Comparison of ENCODE assay signal across 8 cellular contexts in genomic region chr1:115706774-115707425, GRCh38.
DNase-seq lines count a peak whose midpoint lies in the region; ATAC-seq and TF ChIP-seq lines count a peak whose summit lies in the region.

No MANE protein-coding gene starts in this region.

- TF ChIP-seq CTCF in WTC11 (IDR thresholded peaks at IDR 0.05): peak; percentile 75
- TF ChIP-seq CTCF in stomach (IDR thresholded peaks at IDR 0.05): peak in 4 of 7 experiments; percentile 48 to 74 (median 62)

- H3K27me3 ChIP-seq in CD4-positive, alpha-beta memory T cell (ENCODE audit: insufficient read depth, low read length): no peaks in the 10 kb centered on the region
- H3K27me3 ChIP-seq in stomach: no peaks in the 10 kb centered on the region

- peaks cover 0 to 2% (median 0%) of the 10 kb centered on the region in 8 donors for H3K9me3 Mint-ChIP-seq in CD4-positive, alpha-beta memory T cell
- H3K9me3 Mint-ChIP-seq in WTC11: no peaks in the 10 kb centered on the region

- POLR2A ChIA-PET in CD4-positive, alpha-beta memory T cell (lab: Charles Lee; ENCODE audit: partially characterized antibody): no interaction called here
- POLR2A ChIA-PET in WTC11 (lab: Charles Lee): interaction anchor here (0.6 kb wide), 1 partner anchor 18 kb away, joined by 3 read pairs; no protein-coding TSS in a partner anchor

- H3K4me1 ChIP-seq in CD4-positive, alpha-beta memory T cell (ENCODE audit: insufficient read depth, low read length): no peaks in the 10 kb centered on the region
- peaks cover 0 to 12% (median 11%) of the 10 kb centered on the region in 4 donors for H3K4me1 ChIP-seq in stomach

- H3K27ac ChIP-seq in CD4-positive, alpha-beta memory T cell (ENCODE audit: low read depth, low read length): no peak overlapping the region
- H3K27ac ChIP-seq in stomach: no peak overlapping the region

- no peaks in the 10 kb centered on the region for H3K36me3 ChIP-seq in CD4-positive, alpha-beta memory T cell (ENCODE audit: insufficient read depth, low read length)
- peaks cover 0 to 8% (median 0%) of the 10 kb centered on the region in 4 donors for H3K36me3 ChIP-seq in stomach

- peaks cover 7 to 24% of the 10 kb centered on the region in 2 donors for H3K27me3 Mint-ChIP-seq in CD4-positive, alpha-beta memory T cell
- no peaks in the 10 kb centered on the region for H3K27me3 Mint-ChIP-seq in WTC11 (ENCODE audit: low read depth)

- no peaks in the 10 kb centered on the region for H3K36me3 Mint-ChIP-seq in CD4-positive, alpha-beta memory T cell
- H3K36me3 Mint-ChIP-seq in WTC11: no peaks in the 10 kb centered on the region

- TF ChIP-seq POLR2A in stomach (IDR thresholded peaks at IDR 0.05): no peak

- intact Hi-C loops in CD4-positive, alpha-beta memory T cell (cut with micrococcal nuclease): loop anchor here (1.0 kb wide), 1 partner anchor 99 kb away; no protein-coding TSS in a partner anchor
- intact Hi-C loops in stomach (cut with DNase I; ENCODE audit: low total_unique reads): loop anchor here (10.0 kb wide), 1 partner anchor 92 kb away; no protein-coding TSS in a partner anchor

- no peak overlapping the region for H3K4me3 Mint-ChIP-seq in CD4-positive, alpha-beta memory T cell
- no peak overlapping the region for H3K4me3 Mint-ChIP-seq in WTC11

- WGBS in stomach, 5 donors: 28 to 48% (median 37%) methylated on average over 6 to 7 of the region's 7 CpGs

- ATAC-seq in GM19043 (IDR thresholded peaks at IDR 0.05; ENCODE audit: low read depth, unreplicated experiment): peak; percentile 66
- ATAC-seq in WTC11: peak; percentile 88
- no peak for ATAC-seq in HG02623 (IDR thresholded peaks at IDR 0.05; ENCODE audit: unreplicated experiment)
- ATAC-seq in GM21737 (IDR thresholded peaks at IDR 0.05; ENCODE audit: unreplicated experiment): no peak

- CTCF ChIA-PET in CD4-positive, alpha-beta memory T cell (lab: Charles Lee; ENCODE audit: partially characterized antibody): interaction anchor here (0.6 to 4.1 kb wide), 29 partner anchors 10 to 737 kb away, joined by 3 to 37 read pairs (median 4); no protein-coding TSS in a partner anchor
- CTCF ChIA-PET in WTC11 (lab: Charles Lee): interaction anchor here (0.6 to 4.2 kb wide), 85 partner anchors 8 to 1694 kb away, joined by 3 to 92 read pairs (median 4); partner anchors contain the start of genes CASQ2, NGF and VANGL1

- TF ChIP-seq EP300 in stomach (IDR thresholded peaks at IDR 0.05): no peak

- DNase-seq in CD4-positive, alpha-beta memory T cell: peak in 3 of 5 donors; percentile 3 to 23 (median 19)
- peak; percentile 57 for DNase-seq in NCI-H1105 treated with DMSO at 0.1 percent for 48 hours (lab: John Stamatoyannopoulos, UW)
- no peak for DNase-seq in WTC11 (ENCODE audit: low spot score)
- DNase-seq in hepatic stellate cell (ENCODE audit: low spot score): peak; percentile 23
- DNase-seq in stomach: no peak

- no peak overlapping the region for H3K4me3 ChIP-seq in CD4-positive, alpha-beta memory T cell (ENCODE audit: low read length in 2 of 2)
- no peak overlapping the region for H3K4me3 ChIP-seq in stomach

- no peak overlapping the region for H3K27ac Mint-ChIP-seq in CD4-positive, alpha-beta memory T cell
- H3K27ac Mint-ChIP-seq in WTC11: no peak overlapping the region

- H3K4me1 Mint-ChIP-seq in CD4-positive, alpha-beta memory T cell: no peaks in the 10 kb centered on the region
- no peaks in the 10 kb centered on the region; the same call in 1 of the 2 replicates for H3K4me1 Mint-ChIP-seq in WTC11

- H3K9me3 ChIP-seq in CD4-positive, alpha-beta memory T cell (ENCODE audit: control insufficient read depth in 1 of 2, low read length in 2 of 2): no peaks in the 10 kb centered on the region
- no peaks in the 10 kb centered on the region for H3K9me3 ChIP-seq in stomach

TF ChIP-seq in WTC11, 78 proteins besides CTCF, POLR2A, EP300 and RAD21 (continues in another document):
- TF ChIP-seq FOXP4 (CRISPR knock-in tag; IDR thresholded peaks at IDR 0.05) (no peak), FOXP1 (CRISPR knock-in tag; IDR thresholded peaks at IDR 0.05; ENCODE audit: borderline replicate concordance) (no peak), ARID4B (CRISPR knock-in tag; IDR thresholded peaks at IDR 0.05; ENCODE audit: borderline replicate concordance) (no peak), ZNF121 (CRISPR knock-in tag; IDR thresholded peaks at IDR 0.05) (no peak), KAT7 (CRISPR knock-in tag; IDR thresholded peaks at IDR 0.05; ENCODE audit: borderline replicate concordance) (no peak), ZNF671 (CRISPR knock-in tag; IDR thresholded peaks at IDR 0.05) (no peak), MLX (CRISPR knock-in tag; IDR thresholded peaks at IDR 0.05) (no peak), STAT6 (CRISPR knock-in tag; conservative IDR thresholded peaks at IDR 0.05; ENCODE audit: low read depth) (no peak), SP1 (CRISPR knock-in tag; conservative IDR thresholded peaks at IDR 0.05) (no peak), GABPB1 (CRISPR knock-in tag; IDR thresholded peaks at IDR 0.05) (no peak), ZNF396 (CRISPR knock-in tag; IDR thresholded peaks at IDR 0.05; ENCODE audit: borderline replicate concordance) (no peak)

Comparison
In these comparisons a context has a peak if more than half of its experiments do, and no peak if none do; other contexts are left out.
1. DNase-seq: peak in CD4-positive, alpha-beta memory T cell (3 of 5), NCI-H1105 treated with DMSO at 0.1 percent for 48 hours (single experiment) and hepatic stellate cell (single experiment); none in WTC11 (single experiment) and stomach (single experiment).
2. ATAC-seq: peak in GM19043 (single experiment) and WTC11 (single experiment); none in HG02623 (single experiment) and GM21737 (single experiment).